In the genomic region with DNA sequence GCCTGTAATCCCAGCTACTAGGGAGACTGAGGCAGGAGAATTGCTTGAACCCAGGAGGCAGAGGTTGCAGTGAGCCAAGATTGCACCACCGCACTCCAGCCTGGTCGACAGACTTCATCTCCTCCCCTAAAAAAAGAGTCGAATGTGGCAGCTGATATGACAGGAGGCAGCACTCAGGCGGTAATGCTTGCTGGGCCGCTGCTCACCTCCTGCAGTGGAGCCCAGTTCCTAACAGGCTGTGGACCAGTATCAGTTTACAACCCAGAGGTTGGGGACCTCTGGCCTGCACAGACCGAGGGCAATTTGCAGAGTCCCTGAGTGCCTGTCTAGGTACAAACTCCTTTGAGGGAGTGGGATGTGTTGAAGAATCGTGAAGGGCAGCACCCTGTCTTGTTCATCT, we compare ENCODE assay signal across 14 cellular contexts.
DNase-seq lines count a peak whose midpoint lies in the region; TF ChIP-seq lines count a peak whose summit lies in the region.
"Had no signal": no experiment of that assay in that cellular context is flagged by ENCODE, and none has a peak within 500 bp of the region (broad histone marks: within the 10 kb centered on the region; RNA-seq: fewer than 3 reads in every experiment).

No MANE protein-coding gene starts in this region.

- H3K9me3 ChIP-seq in HEK293 (ENCODE audit: control insufficient read depth, insufficient read depth, low read depth, low read length) = no peaks in the 10 kb centered on the region
- peaks cover 0 to 8% (median 0%) of the 10 kb centered on the region in 8 donors for H3K9me3 ChIP-seq in spleen

- peak; percentile 47 for DNase-seq in islet precursor cell
- DNase-seq in mesendoderm = peak; percentile 18
- peak; percentile 67 for DNase-seq in spleen
- DNase-seq in HPDE6-E6E7 (ENCODE audit: extremely low spot score) = no peak
- DNase-seq in hypothalamus (lab: John Stamatoyannopoulos, UW) = no peak
- DNase-seq in foreskin melanocyte = no peak
- DNase-seq: CD8-positive, alpha-beta memory T cell; COR-L47; DMS 273 treated with DMSO at 0.1 percent for 48 hours; DND-41; H9 had no signal

- no peak overlapping the region for H3K23ac ChIP-seq in mesendoderm (ENCODE audit: low read length)

- POLR2A ChIA-PET in HEK293 (lab: Yijun Ruan, JAX) = no interaction called here

- intact Hi-C loops in spleen (cut with DNase I; ENCODE audit: low total_unique reads) = no loop called here

- H2BK15ac ChIP-seq in mesendoderm (replicated peaks; ENCODE audit: low read depth) = no peak overlapping the region

- H3K4ac ChIP-seq in mesendoderm (ENCODE audit: low read depth, low read length) = no peak overlapping the region

- H3K27ac ChIP-seq in HEK293 (ENCODE audit: extremely low read depth, low read depth, low read length) = no peak overlapping the region
- no peak overlapping the region for H3K27ac ChIP-seq in mesendoderm (ENCODE audit: low read depth, low read length)
- H3K27ac ChIP-seq in spleen = no peak overlapping the region
- H3K27ac ChIP-seq: BLaER1 treated with 17β-estradiol and CSF1 and Interleukin-3, amounts not matched to agents 10 nM and 100 nM had no signal

- H3K27me3 ChIP-seq in mesendoderm (ENCODE audit: insufficient read depth, low read length, poor library complexity) = no peaks in the 10 kb centered on the region
- H3K27me3 ChIP-seq in spleen (replicated peaks in 1 of 7) = peaks cover 0 to 17% (median 0%) of the 10 kb centered on the region in 7 donors

- H3K79me2 ChIP-seq in mesendoderm (ENCODE audit: control insufficient read depth, insufficient read depth, low read length) = no peaks in the 10 kb centered on the region

- H3K18ac ChIP-seq in mesendoderm (ENCODE audit: low read length) = no peak overlapping the region

- H3K9ac ChIP-seq in mesendoderm (ENCODE audit: low read length) = no peak overlapping the region
- H3K9ac ChIP-seq: BLaER1 treated with 17β-estradiol and CSF1 and Interleukin-3, amounts not matched to agents 10 nM and 100 nM had no signal

- no peak overlapping the region for H2BK5ac ChIP-seq in mesendoderm (ENCODE audit: low read length)

- no peaks in the 10 kb centered on the region for H3K4me1 ChIP-seq in HEK293 (ENCODE audit: control insufficient read depth, insufficient read depth, low read length)
- H3K4me1 ChIP-seq in mesendoderm (ENCODE audit: control insufficient read depth, low read depth, low read length) = peaks cover 15% of the 10 kb centered on the region
- H3K4me1 ChIP-seq in spleen = peaks cover 3 to 70% (median 28%) of the 10 kb centered on the region in 6 donors

- no peak overlapping the region for H4K8ac ChIP-seq in mesendoderm (ENCODE audit: low read depth, low read length)

- no peaks in the 10 kb centered on the region for H3K79me1 ChIP-seq in mesendoderm (ENCODE audit: low read length)

- H2BK120ac ChIP-seq in mesendoderm (ENCODE audit: low read depth, low read length) = no peak overlapping the region

- no peak overlapping the region for H3K4me2 ChIP-seq in mesendoderm (ENCODE audit: low read length)
- H3K4me2 ChIP-seq: BLaER1 treated with 17β-estradiol and CSF1 and Interleukin-3, amounts not matched to agents 10 nM and 100 nM had no signal

- H3K4me3 ChIP-seq in HEK293 (ENCODE audit: low read depth, low read length) (no peak overlapping the region), mesendoderm (ENCODE audit: low read length) (no peak overlapping the region), spleen (no peak overlapping the region)
- H3K4me3 ChIP-seq: BLaER1 treated with 17β-estradiol and CSF1 and Interleukin-3, amounts not matched to agents 10 nM and 100 nM; GM12878 had no signal

- WGBS in mesendoderm (ENCODE audit: extremely low coverage, insufficient coverage, low lambda C conversion rate) = no CpG with 5 or more reads among the region's 7 CpGs
- 65 to 80% (median 77%) methylated on average over 6 to 7 of the region's 7 CpGs for WGBS in spleen, 5 donors

- no peak overlapping the region for H2AK5ac ChIP-seq in mesendoderm (ENCODE audit: low read length)

- H3K56ac ChIP-seq in mesendoderm (ENCODE audit: low read length) = no peak overlapping the region

- CTCF ChIA-PET in HEK293 (lab: Yijun Ruan, JAX) = interaction anchor here (0.7 to 6.7 kb wide), 14 partner anchors 9 to 139 kb away, joined by 3 to 61 read pairs (median 4); no protein-coding TSS in a partner anchor

- H3K36me3 ChIP-seq in HEK293 (ENCODE audit: control insufficient read depth in 2 of 2, insufficient read depth in 1 of 2, low read length in 2 of 2) (no peaks in the 10 kb centered on the region), mesendoderm (ENCODE audit: control insufficient read depth, insufficient read depth, low read length) (no peaks in the 10 kb centered on the region), spleen (no peaks in the 10 kb centered on the region)
- H3K36me3 ChIP-seq: BLaER1 treated with 17β-estradiol and CSF1 and Interleukin-3, amounts not matched to agents 10 nM and 100 nM had no signal

- TF ChIP-seq CTCF in HEK293 (tag by site-specific recombination; IDR thresholded peaks at IDR 0.05) (no peak), spleen (IDR thresholded peaks at IDR 0.05 in 8 of 11, conservative IDR thresholded peaks at IDR 0.05 in 3 of 11) (no peak)

- no peak for TF ChIP-seq POLR2A in spleen (IDR thresholded peaks at IDR 0.05)

- H4K5ac ChIP-seq in mesendoderm (ENCODE audit: low read length) = no peak overlapping the region

TF ChIP-seq in HEK293, 187 proteins besides CTCF, POLR2A, EP300 and RAD21:
- TF ChIP-seq, protein P1, sequence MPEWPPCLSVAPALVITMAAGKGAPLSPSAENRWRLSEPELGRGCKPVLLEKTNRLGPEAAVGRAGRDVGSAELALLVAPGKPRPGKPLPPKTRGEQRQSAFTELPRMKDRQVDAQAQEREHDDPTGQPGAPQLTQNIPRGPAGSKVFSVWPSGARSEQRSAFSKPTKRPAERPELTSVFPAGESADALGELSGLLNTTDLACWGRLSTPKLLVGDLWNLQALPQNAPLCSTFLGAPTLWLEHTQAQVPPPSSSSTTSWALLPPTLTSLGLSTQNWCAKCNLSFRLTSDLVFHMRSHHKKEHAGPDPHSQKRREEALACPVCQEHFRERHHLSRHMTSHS (tag by site-specific recombination; IDR thresholded peaks at IDR 0.05) = no peak
- TF ChIP-seq, protein P2, sequence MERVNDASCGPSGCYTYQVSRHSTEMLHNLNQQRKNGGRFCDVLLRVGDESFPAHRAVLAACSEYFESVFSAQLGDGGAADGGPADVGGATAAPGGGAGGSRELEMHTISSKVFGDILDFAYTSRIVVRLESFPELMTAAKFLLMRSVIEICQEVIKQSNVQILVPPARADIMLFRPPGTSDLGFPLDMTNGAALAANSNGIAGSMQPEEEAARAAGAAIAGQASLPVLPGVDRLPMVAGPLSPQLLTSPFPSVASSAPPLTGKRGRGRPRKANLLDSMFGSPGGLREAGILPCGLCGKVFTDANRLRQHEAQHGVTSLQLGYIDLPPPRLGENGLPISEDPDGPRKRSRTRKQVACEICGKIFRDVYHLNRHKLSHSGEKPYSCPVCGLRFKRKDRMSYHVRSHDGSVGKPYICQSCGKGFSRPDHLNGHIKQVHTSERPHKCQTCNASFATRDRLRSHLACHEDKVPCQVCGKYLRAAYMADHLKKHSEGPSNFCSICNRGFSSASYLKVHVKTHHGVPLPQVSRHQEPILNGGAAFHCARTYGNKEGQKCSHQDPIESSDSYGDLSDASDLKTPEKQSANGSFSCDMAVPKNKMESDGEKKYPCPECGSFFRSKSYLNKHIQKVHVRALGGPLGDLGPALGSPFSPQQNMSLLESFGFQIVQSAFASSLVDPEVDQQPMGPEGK (tag by site-specific recombination; IDR thresholded peaks at IDR 0.05) = no peak
- no peak for TF ChIP-seq KLF8 (tag by site-specific recombination; IDR thresholded peaks at IDR 0.05)
- TF ChIP-seq ZNF138 (tag by site-specific recombination; IDR thresholded peaks at IDR 0.05; ENCODE audit: borderline replicate concordance) = no peak
- no peak for TF ChIP-seq ZNF169 (tag by site-specific recombination; IDR thresholded peaks at IDR 0.05)
- TF ChIP-seq ZNF391 (tag by site-specific recombination; IDR thresholded peaks at IDR 0.05; ENCODE audit: borderline replicate concordance, low read depth) = no peak
- TF ChIP-seq ZIC2 (tag by site-specific recombination; IDR thresholded peaks at IDR 0.05) = peak; percentile 66
- no peak for TF ChIP-seq ZNF548 (tag by site-specific recombination; IDR thresholded peaks at IDR 0.05)
TF ChIP-seq in HEK293: peak in this region for 1.

Comparison
In these comparisons a context has a peak if more than half of its experiments do, and no peak if none do; other contexts are left out.
1. DNase-seq: peak in islet precursor cell (single experiment), mesendoderm (single experiment) and spleen (single experiment); none in HPDE6-E6E7 (single experiment), hypothalamus (0 of 51) and foreskin melanocyte (single experiment).